ENCODE assay signal across 35 cellular contexts in genomic region chr16:6629110-6629509, GRCh38.
"Had no signal": no experiment of that assay in that cellular context is flagged by ENCODE, and none has a peak within 500 bp of the region (broad histone marks: within the 10 kb centered on the region; RNA-seq: fewer than 3 reads in every experiment).

No MANE protein-coding gene starts in this region.

- H3K27ac ChIP-seq: KMS-11 had no signal

- DNase-seq: Karpas-422, Kasumi-1, KBM-7, KG1, MG63, MM.1S, MV-4-11, NCI-H1048, NCI-H1092, NCI-H1092 treated with DMSO at 0.1 percent for 48 hours, NCI-H1105, NCI-H1105 treated with DMSO at 0.1 percent for 48 hours, NCI-H1417, NCI-H1417 treated with DMSO at 0.1 percent for 48 hours, NCI-H1436, NCI-H1436 treated with DMSO at 0.1 percent for 48 hours, NCI-H146, NCI-H1694, NCI-H1694 treated with DMSO at 0.1 percent for 48 hours, NCI-H187, NCI-H187 treated with DMSO at 0.1 percent for 48 hours, NCI-H1930, NCI-H2029, NCI-H2029 treated with DMSO at 0.1 percent for 48 hours, NCI-H2081, NCI-H2081 treated with DMSO at 0.1 percent for 48 hours, NCI-H2107, NCI-H2171, NCI-H2171 treated with DMSO at 0.1 percent for 48 hours, NCI-H2227 treated with DMSO at 0.1 percent for 48 hours, NCI-H226, NCI-H345, NCI-H446, NCI-H446 treated with DMSO at 0.1 percent for 48 hours had no signal

- H3K36me3 ChIP-seq: MG63 had no signal

- H3K9me3 ChIP-seq: MG63 had no signal

- H3K4me3 ChIP-seq: MG63 had no signal
